ENCODE assay signal across 23 cellular contexts in genomic region chr2:132597831-132598230, GRCh38.
"Had no signal": no experiment of that assay in that cellular context is flagged by ENCODE, and none has a peak within 500 bp of the region (broad histone marks: within the 10 kb centered on the region; RNA-seq: fewer than 3 reads in every experiment).

No MANE protein-coding gene starts in this region.

- H3K9me3 ChIP-seq: esophagus squamous epithelium, gastrocnemius medialis, lower lobe of right lung had no signal

- H3K4me1 ChIP-seq: esophagus squamous epithelium, gastrocnemius medialis, heart right ventricle, left lung, lower lobe of right lung had no signal

- H3K36me3 ChIP-seq: esophagus squamous epithelium, gastrocnemius medialis, heart right ventricle, left lung, lower lobe of right lung had no signal

- DNase-seq: dermis blood vessel endothelial cell; dorsolateral prefrontal cortex; effector CD4-positive, alpha-beta T cell; effector memory CD4-positive, alpha-beta T cell; esophagus squamous epithelium; foreskin fibroblast; foreskin melanocyte; gastrocnemius medialis; glutamatergic neuron; head of caudate nucleus; heart right ventricle; hippocampal formation; left cardiac atrium; left lung; left ventricle myocardium superior; lower lobe of right lung; mesendoderm; midbrain had no signal

- H3K27me3 ChIP-seq: esophagus squamous epithelium, gastrocnemius medialis had no signal

- H3K4me3 ChIP-seq: coronary artery, dorsolateral prefrontal cortex, esophagus squamous epithelium, gastrocnemius medialis, heart right ventricle, left lung, lower lobe of right lung had no signal

- FAIRE-seq: colon, endothelial cell of umbilical vein, islet of Langerhans, keratinocyte had no signal

- H3K27ac ChIP-seq: coronary artery, dorsolateral prefrontal cortex, esophagus squamous epithelium, gastrocnemius medialis, heart right ventricle, left lung, lower lobe of right lung had no signal
